ENCODE assay signal across 1 cellular context in genomic region chr5:119336846-119337564, GRCh38.
TF ChIP-seq lines count a peak whose summit lies in the region.

No MANE protein-coding gene starts in this region.

TF ChIP-seq in GM23338, 12 proteins besides CTCF, POLR2A, EP300 and RAD21:
- TF ChIP-seq ZNF462 (CRISPR knock-in tag; IDR thresholded peaks at IDR 0.05) (no peak), EZH2phosphoT487 (IDR thresholded peaks at IDR 0.05; ENCODE audit: unreplicated experiment) (no peak)
